ENCODE assay signal across 27 cellular contexts in the genomic region with DNA sequence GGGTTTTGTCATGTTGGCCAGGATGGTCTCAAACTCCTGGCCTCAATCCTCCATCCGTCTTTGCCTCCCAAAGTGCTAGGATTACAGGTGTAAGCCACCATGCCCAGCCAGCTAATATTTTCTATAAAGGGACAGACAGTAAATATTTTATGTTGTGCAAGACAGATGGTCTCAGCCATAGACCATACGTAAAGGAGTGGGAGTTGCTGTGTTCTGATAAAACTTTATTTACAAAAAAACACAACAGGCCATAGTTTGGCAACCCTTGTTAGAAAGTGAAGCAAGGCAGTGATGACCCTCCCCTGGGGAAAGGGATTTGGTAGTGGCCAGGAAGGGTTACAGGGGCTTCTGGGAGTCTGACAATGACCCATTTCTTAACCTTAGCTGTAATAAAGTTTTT.
"Had no signal": no experiment of that assay in that cellular context is flagged by ENCODE, and none has a peak within 500 bp of the region (broad histone marks: within the 10 kb centered on the region; RNA-seq: fewer than 3 reads in every experiment).

No MANE protein-coding gene starts in this region.

- H3K27me3 ChIP-seq: colonic mucosa, dorsolateral prefrontal cortex, foreskin keratinocyte, gastrocnemius medialis had no signal

- H3K9me3 ChIP-seq: colonic mucosa, esophagus muscularis mucosa, esophagus squamous epithelium, gastrocnemius medialis, gastroesophageal sphincter, heart left ventricle, heart right ventricle had no signal

- H3K36me3 ChIP-seq: colonic mucosa, esophagus muscularis mucosa, esophagus squamous epithelium, gastrocnemius medialis, gastroesophageal sphincter, heart left ventricle, heart right ventricle had no signal

- DNase-seq: colonic mucosa; cortex of kidney; dermis blood vessel endothelial cell; dorsolateral prefrontal cortex; effector CD4-positive, alpha-beta T cell; effector memory CD4-positive, alpha-beta T cell; effector memory CD8-positive, alpha-beta T cell; endodermal cell; erythroblast; esophagus squamous epithelium; foreskin fibroblast; foreskin keratinocyte; foreskin melanocyte; gastrocnemius medialis; glutamatergic neuron; head of caudate nucleus; heart left ventricle; heart right ventricle had no signal

- H3K4me1 ChIP-seq: colonic mucosa, esophagus muscularis mucosa, esophagus squamous epithelium, foreskin keratinocyte, gastrocnemius medialis, gastroesophageal sphincter, heart left ventricle, heart right ventricle had no signal

- H3K4me3 ChIP-seq: colonic mucosa, coronary artery, dorsolateral prefrontal cortex, esophagus muscularis mucosa, esophagus squamous epithelium, gastrocnemius medialis, gastroesophageal sphincter, heart left ventricle, heart right ventricle had no signal

- ATAC-seq: effector memory CD8-positive, alpha-beta T cell; esophagus mucosa; foreskin keratinocyte; gastrocnemius medialis; gastroesophageal sphincter; heart left ventricle; heart right ventricle had no signal

- H3K27ac ChIP-seq: colonic mucosa, coronary artery, dorsolateral prefrontal cortex, epithelial cell of prostate, esophagus muscularis mucosa, esophagus squamous epithelium, foreskin keratinocyte, gastrocnemius medialis, gastroesophageal sphincter, heart left ventricle, heart right ventricle had no signal

- FAIRE-seq: colon, endometrium, endothelial cell of umbilical vein, frontal cortex had no signal
